Comparison of ENCODE assay signal across 16 cellular contexts in the genomic region with DNA sequence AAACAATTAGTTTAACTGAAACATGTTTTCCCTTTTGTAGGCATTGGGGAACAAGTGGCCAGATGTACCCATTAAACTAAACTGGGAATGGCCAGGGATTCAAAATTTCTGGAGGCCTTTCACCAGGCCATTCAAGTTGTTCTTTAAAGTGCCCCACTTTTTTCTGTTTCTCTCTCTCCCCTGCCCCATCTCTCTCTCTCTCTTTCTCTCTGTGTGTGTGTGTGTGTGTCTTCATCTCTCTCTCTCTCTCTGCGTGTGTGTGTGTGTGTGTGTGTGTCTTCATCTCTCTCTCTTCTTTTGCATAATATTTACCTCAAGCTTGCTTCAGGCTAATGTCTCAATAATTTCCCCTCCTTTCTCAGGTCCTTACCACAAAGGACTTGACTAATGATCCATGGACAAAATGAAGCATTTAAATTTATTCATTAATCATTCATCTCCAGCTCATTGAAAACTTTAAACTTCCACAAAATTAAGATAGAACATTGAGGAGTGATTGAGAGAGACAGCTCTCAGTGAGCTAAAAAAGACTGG.
"Had no signal": no experiment of that assay in that cellular context is flagged by ENCODE, and none has a peak within 500 bp of the region (broad histone marks: within the 10 kb centered on the region; RNA-seq: fewer than 3 reads in every experiment).

No MANE protein-coding gene starts in this region.

- H3K27me3 ChIP-seq: dorsolateral prefrontal cortex, gastrocnemius medialis, heart right ventricle, neutrophil, thyroid gland had no signal

- H3K27ac Mint-ChIP-seq: activated naive CD8-positive, alpha-beta T cell treated with anti-CD3 and anti-CD28 coated beads, Interleukin-2, amount 50 U/mL, for 24 hours; activated T-helper 1 cell treated with anti-CD3 and anti-CD28 coated beads, Interleukin-12 subunit alpha, Interleukin-12 subunit beta, Interleukin-2, Interleukin-4 antibody, amounts not matched to agents 30 ng/mL and 10 ng/mL and 1 ng/mL, durations not matched to agents 14 hours and 24 hours and 36 hours; endodermal cell; naive B cell; stimulated activated naive B cell treated with anti-CD40 and anti-IgM and Interleukin-4, amounts not matched to agents 10 μg/mL and 1 μg/mL and 100 μg/mL, for 72 hours had no signal

- H3K9me3 ChIP-seq: gastrocnemius medialis, heart right ventricle, neutrophil, thyroid gland had no signal

- H3K4me1 Mint-ChIP-seq: activated naive CD8-positive, alpha-beta T cell treated with anti-CD3 and anti-CD28 coated beads, Interleukin-2, amount 50 U/mL, for 24 hours; endodermal cell; naive B cell had no signal

- ATAC-seq: activated naive CD8-positive, alpha-beta T cell treated with anti-CD3 and anti-CD28 coated beads, Interleukin-2, amount 50 U/mL, for 24 hours; gastrocnemius medialis; heart right ventricle; left lobe of liver had no signal

- H3K36me3 ChIP-seq: gastrocnemius medialis, heart right ventricle, neutrophil, thyroid gland had no signal

- H3K9me3 Mint-ChIP-seq: activated naive CD8-positive, alpha-beta T cell treated with anti-CD3 and anti-CD28 coated beads, Interleukin-2, amount 50 U/mL, for 24 hours; activated T-helper 1 cell treated with anti-CD3 and anti-CD28 coated beads, Interleukin-12 subunit alpha, Interleukin-12 subunit beta, Interleukin-2, Interleukin-4 antibody, amounts not matched to agents 30 ng/mL and 10 ng/mL and 1 ng/mL, durations not matched to agents 14 hours and 24 hours and 36 hours; naive B cell; stimulated activated naive B cell treated with anti-CD40 and anti-IgM and Interleukin-4, amounts not matched to agents 10 μg/mL and 1 μg/mL and 100 μg/mL, for 72 hours had no signal

- H3K79me2 ChIP-seq: parathyroid adenoma had no signal

- H3K4me3 Mint-ChIP-seq: activated naive CD8-positive, alpha-beta T cell treated with anti-CD3 and anti-CD28 coated beads, Interleukin-2, amount 50 U/mL, for 24 hours; activated T-helper 1 cell treated with anti-CD3 and anti-CD28 coated beads, Interleukin-12 subunit alpha, Interleukin-12 subunit beta, Interleukin-2, Interleukin-4 antibody, amounts not matched to agents 30 ng/mL and 10 ng/mL and 1 ng/mL, durations not matched to agents 14 hours and 24 hours and 36 hours; endodermal cell; naive B cell; stimulated activated naive B cell treated with anti-CD40 and anti-IgM and Interleukin-4, amounts not matched to agents 10 μg/mL and 1 μg/mL and 100 μg/mL, for 72 hours had no signal

- H2AFZ ChIP-seq: parathyroid adenoma had no signal

- H3K27ac ChIP-seq: dorsolateral prefrontal cortex, gastrocnemius medialis, heart right ventricle, neutrophil, parathyroid adenoma, thyroid gland had no signal

- H3K4me1 ChIP-seq: gastrocnemius medialis, heart right ventricle, parathyroid adenoma, thyroid gland had no signal

- H3K9ac ChIP-seq: parathyroid adenoma had no signal

- H3K4me3 ChIP-seq: dorsolateral prefrontal cortex, gastrocnemius medialis, heart right ventricle, thyroid gland had no signal

- H3K27me3 Mint-ChIP-seq: activated naive CD8-positive, alpha-beta T cell treated with anti-CD3 and anti-CD28 coated beads, Interleukin-2, amount 50 U/mL, for 24 hours had no signal

- DNase-seq: activated CD4-positive, CD25-positive, alpha-beta regulatory T cell treated with anti-CD3 and anti-CD28 coated beads, Interleukin-2, amount 50 U/mL, for 72 hours; activated naive CD4-positive, alpha-beta T cell; activated naive CD8-positive, alpha-beta T cell treated with anti-CD3 and anti-CD28 coated beads, Interleukin-2, amount 50 U/mL, for 24 hours; dorsolateral prefrontal cortex; endodermal cell; gastrocnemius medialis; heart right ventricle; naive B cell; stimulated activated CD4-positive, alpha-beta T cell treated with anti-CD3 and anti-CD28 coated beads, Interleukin-2, amount 100 ng/mL, for 48 hours; stimulated activated naive B cell treated with anti-CD40 and anti-IgM and Interleukin-4, amounts not matched to agents 10 μg/mL and 1 μg/mL and 100 μg/mL, for 72 hours; T1000; thyroid gland had no signal

- H3K36me3 Mint-ChIP-seq: naive B cell; stimulated activated naive B cell treated with anti-CD40 and anti-IgM and Interleukin-4, amounts not matched to agents 10 μg/mL and 1 μg/mL and 100 μg/mL, for 72 hours had no signal
